In genomic region chr5:142095651-142096330, GRCh38 we compare ENCODE assay signal across 9 cellular contexts. TPM values are rescaled to one million over a fixed set of nuclear protein-coding genes. Genes with fewer than 3 reads are reported as not detected.
A peak's percentile ranks its signal among the peaks of the same experiment; 100 is the strongest.
DNase-seq lines count a peak whose midpoint lies in the region; ATAC-seq and TF ChIP-seq lines count a peak whose summit lies in the region.
"Had no signal": no experiment of that assay in that cellular context is flagged by ENCODE, and none has a peak within 500 bp of the region (broad histone marks: within the 10 kb centered on the region; RNA-seq: fewer than 3 reads in every experiment).

No MANE protein-coding gene starts in this region.

- TF ChIP-seq CTCF in left ventricle myocardium inferior (IDR thresholded peaks at IDR 0.05; ENCODE audit: borderline replicate concordance) (no peak), gastroesophageal sphincter (IDR thresholded peaks at IDR 0.05) (no peak)

- no peak for TF ChIP-seq POLR2A in gastroesophageal sphincter (IDR thresholded peaks at IDR 0.05)

- peak; percentile 28 for ATAC-seq in HG02798 (IDR thresholded peaks at IDR 0.05; ENCODE audit: poor library complexity, unreplicated experiment)
- ATAC-seq in gastroesophageal sphincter: no peak

- DNase-seq in activated CD8-positive, alpha-beta memory T cell treated with anti-CD3 and anti-CD28 coated beads, Interleukin-2, amount 50 U/mL, for 24 hours (ENCODE audit: extremely low read depth): peak; percentile 64
- DNase-seq in left ventricle myocardium inferior (no peak), COR-L47 (lab: John Stamatoyannopoulos, UW) (no peak), NCI-H2171 treated with DMSO at 0.1 percent for 48 hours (lab: John Stamatoyannopoulos, UW) (no peak), NCI-H128 (lab: John Stamatoyannopoulos, UW; ENCODE audit: unreplicated experiment) (no peak)
- peak; percentile 37 for DNase-seq in stimulated activated CD8-positive, alpha-beta memory T cell treated with anti-CD3 and anti-CD28 coated beads, Interleukin-15, amount 100 ng/mL, for 24 hours (ENCODE audit: low read depth)
- DNase-seq: endodermal cell had no signal

- 69 to 87% methylated on average over 3 to 4 of the region's 8 CpGs for WGBS in gastroesophageal sphincter (ENCODE audit: low coverage in 1 of 2), 2 donors

- H3K27me3 ChIP-seq in left ventricle myocardium inferior (ENCODE audit: low read depth) (no peaks in the 10 kb centered on the region), gastroesophageal sphincter (no peaks in the 10 kb centered on the region)

- H3K4me3 ChIP-seq in left ventricle myocardium inferior (no peak overlapping the region), gastroesophageal sphincter (no peak overlapping the region)

- H3K4me1 ChIP-seq in left ventricle myocardium inferior (peaks cover 23% of the 10 kb centered on the region), gastroesophageal sphincter (peaks cover 0 to 12% (median 0%) of the 10 kb centered on the region in 3 donors)

- no peak for TF ChIP-seq EP300 in gastroesophageal sphincter (IDR thresholded peaks at IDR 0.05)

- H3K9me3 ChIP-seq in left ventricle myocardium inferior (replicated peaks) (no peaks in the 10 kb centered on the region), gastroesophageal sphincter (no peaks in the 10 kb centered on the region)

- H3K36me3 ChIP-seq in left ventricle myocardium inferior (no peaks in the 10 kb centered on the region), gastroesophageal sphincter (no peaks in the 10 kb centered on the region)

- intact Hi-C loops in left ventricle myocardium inferior (cut with micrococcal nuclease): no loop called here

- peak overlapping the region; percentile 83 for H3K27ac ChIP-seq in left ventricle myocardium inferior (replicated peaks)
- H3K27ac ChIP-seq in gastroesophageal sphincter: no peak overlapping the region

RNA-seq across cellular contexts. Expression of gene NDFIP1, which starts 12.8 kb away (rescaled TPM):
- 62.1 TPM for total RNA-seq in left ventricle myocardium inferior
- total RNA-seq in gastroesophageal sphincter: 10 to 100 TPM; 62.4 to 86.7 (median 81.6) TPM

Comparison
In these comparisons a context has a peak if more than half of its experiments do, and no peak if none do; other contexts are left out.
1. DNase-seq: peak in activated CD8-positive, alpha-beta memory T cell treated with anti-CD3 and anti-CD28 coated beads, Interleukin-2, amount 50 U/mL, for 24 hours (single experiment) and stimulated activated CD8-positive, alpha-beta memory T cell treated with anti-CD3 and anti-CD28 coated beads, Interleukin-15, amount 100 ng/mL, for 24 hours (single experiment); none in left ventricle myocardium inferior (single experiment), COR-L47 (single experiment), NCI-H2171 treated with DMSO at 0.1 percent for 48 hours (single experiment) and NCI-H128 (single experiment).